21 cellular contexts compared by ENCODE assay signal in the genomic region with DNA sequence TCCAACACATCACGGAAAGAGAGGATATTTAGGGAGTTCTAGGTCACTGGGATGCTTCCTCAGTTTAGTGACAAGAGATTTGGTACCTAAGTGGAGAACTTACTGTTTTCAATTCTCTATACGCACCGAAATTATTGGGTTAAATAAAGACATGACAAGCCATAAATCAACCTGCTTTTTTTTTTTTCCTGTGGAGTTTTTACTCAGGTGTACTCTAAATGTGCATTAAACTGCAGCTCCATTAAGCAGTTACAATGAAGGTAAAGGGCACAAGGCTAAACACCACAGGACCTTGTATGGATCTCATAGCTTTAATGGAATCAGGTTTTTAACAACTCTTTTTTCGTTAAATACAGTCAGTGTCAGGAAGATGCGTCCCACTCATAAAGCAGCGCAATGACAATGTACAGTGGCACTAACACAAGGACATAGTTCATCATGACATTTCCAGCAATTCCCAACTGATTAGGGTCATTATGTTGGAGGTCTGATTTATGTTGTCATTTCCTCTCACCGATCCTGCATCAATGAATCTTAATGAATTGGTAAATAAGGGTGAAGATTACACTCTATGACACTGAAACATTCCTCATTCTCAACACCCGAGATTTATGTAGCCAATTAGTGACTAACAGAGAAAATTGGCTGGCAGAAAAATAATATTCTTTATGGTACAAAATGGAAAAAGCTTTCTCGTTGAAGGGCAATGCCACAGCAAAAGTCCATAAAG.
A peak's percentile ranks its signal among the peaks of the same experiment; 100 is the strongest.
DNase-seq lines count a peak whose midpoint lies in the region; ATAC-seq, FAIRE-seq and TF ChIP-seq lines count a peak whose summit lies in the region.
"Had no signal": no experiment of that assay in that cellular context is flagged by ENCODE, and none has a peak within 500 bp of the region (broad histone marks: within the 10 kb centered on the region; RNA-seq: fewer than 3 reads in every experiment).

No MANE protein-coding gene starts in this region.

- H3K27me3 ChIP-seq in astrocyte (ENCODE audit: insufficient read depth, low read length), result no peaks in the 10 kb centered on the region
- H3K27me3 ChIP-seq in thoracic aorta (replicated peaks; ENCODE audit: insufficient read depth), result no peaks in the 10 kb centered on the region
- H3K27me3 ChIP-seq: esophagus squamous epithelium, MG63, SJSA1 had no signal

- H3K4me2 ChIP-seq in astrocyte (ENCODE audit: low read length), result no peak overlapping the region

- peak; percentile 47 for FAIRE-seq in astrocyte (lab: Jason Lieb, UNC)
- FAIRE-seq: bronchial epithelial cell, GM12892 had no signal

- H3K4me3 Mint-ChIP-seq in activated T-cell treated with anti-CD3 and anti-CD28 coated beads, Interleukin-2, amount 50 U/mL, for 72 hours, result peak overlapping the region; percentile 42 to 75
- H3K4me3 Mint-ChIP-seq in astrocyte (ENCODE audit: unreplicated experiment), result no peak overlapping the region

- H3K27ac ChIP-seq in astrocyte (ENCODE audit: low read depth, low read length) (no peak overlapping the region), thoracic aorta (peak overlapping the region; percentile 11 to 89)
- H3K27ac ChIP-seq: SJSA1 had no signal

- peaks cover 39% of the 10 kb centered on the region for H3K79me2 ChIP-seq in astrocyte (ENCODE audit: insufficient read depth, low read length)

- H3K27me3 Mint-ChIP-seq in activated T-cell treated with anti-CD3 and anti-CD28 coated beads, Interleukin-2, amount 50 U/mL, for 72 hours (ENCODE audit: low read depth), result no peaks in the 10 kb centered on the region
- no peaks in the 10 kb centered on the region for H3K27me3 Mint-ChIP-seq in astrocyte (ENCODE audit: low read depth, unreplicated experiment)

- peak overlapping the region; percentile 20 for H3K27ac Mint-ChIP-seq in activated T-cell treated with anti-CD3 and anti-CD28 coated beads, Interleukin-2, amount 50 U/mL, for 72 hours
- H3K27ac Mint-ChIP-seq in astrocyte (ENCODE audit: unreplicated experiment), result no peak overlapping the region

- no peak for ATAC-seq in activated T-cell treated with anti-CD3 and anti-CD28 coated beads, Interleukin-2, amount 50 U/mL, for 72 hours (replicated peaks in 1 of 2)
- no peak for ATAC-seq in thoracic aorta (ENCODE audit: insufficient number of reproducible peaks, low FRiP score, low read depth)
- ATAC-seq in HG03159 (IDR thresholded peaks at IDR 0.05; ENCODE audit: unreplicated experiment), result no peak
- ATAC-seq in HG02763 (IDR thresholded peaks at IDR 0.05; ENCODE audit: unreplicated experiment), result no peak

- peaks cover 13% of the 10 kb centered on the region for H3K4me1 ChIP-seq in astrocyte (ENCODE audit: insufficient read depth, low read length)
- H3K4me1 ChIP-seq in thoracic aorta (ENCODE audit: control insufficient read depth in 1 of 2, low read depth in 2 of 2), result peaks cover 18 to 66% of the 10 kb centered on the region in 2 donors

- no peak overlapping the region for H3K4me3 ChIP-seq in astrocyte (ENCODE audit: insufficient read depth, low read depth, low read length)
- H3K4me3 ChIP-seq in thoracic aorta, result no peak overlapping the region
- H3K4me3 ChIP-seq: esophagus squamous epithelium, MG63, SJSA1 had no signal

- peaks cover 2 to 5% of the 10 kb centered on the region in 2 donors for H3K36me3 Mint-ChIP-seq in activated T-cell treated with anti-CD3 and anti-CD28 coated beads, Interleukin-2, amount 50 U/mL, for 72 hours (ENCODE audit: insufficient read depth in 2 of 2)
- H3K36me3 Mint-ChIP-seq in astrocyte (ENCODE audit: low read depth, unreplicated experiment), result peaks cover 2% of the 10 kb centered on the region

- no peak overlapping the region for H3K9ac ChIP-seq in astrocyte (ENCODE audit: low read length)

- peaks cover 96% of the 10 kb centered on the region for H3K4me1 Mint-ChIP-seq in activated T-cell treated with anti-CD3 and anti-CD28 coated beads, Interleukin-2, amount 50 U/mL, for 72 hours (ENCODE audit: low read depth)
- H3K4me1 Mint-ChIP-seq in astrocyte (ENCODE audit: low read depth, unreplicated experiment), result peaks cover 21% of the 10 kb centered on the region

- no peaks in the 10 kb centered on the region for H3K9me3 Mint-ChIP-seq in activated T-cell treated with anti-CD3 and anti-CD28 coated beads, Interleukin-2, amount 50 U/mL, for 72 hours
- H3K9me3 Mint-ChIP-seq in astrocyte (ENCODE audit: unreplicated experiment), result no peaks in the 10 kb centered on the region

- no peak for DNase-seq in activated T-cell treated with anti-CD3 and anti-CD28 coated beads, Interleukin-2, amount 50 U/mL, for 72 hours
- no peak for DNase-seq in activated T-cell treated with anti-CD3 and anti-CD28 coated beads, Interleukin-2, amount 50 U/mL, for 1 hour
- DNase-seq in NCI-H2081 treated with DMSO at 0.1 percent for 48 hours (lab: John Stamatoyannopoulos, UW), result peak; percentile 66
- no peak for DNase-seq in astrocyte (ENCODE audit: low read depth)
- DNase-seq in thoracic aorta (ENCODE audit: low spot score), result no peak
- no peak for DNase-seq in NCI-H1694 (lab: John Stamatoyannopoulos, UW)
- DNase-seq: activated CD4-positive, alpha-beta T cell treated with anti-CD3 and anti-CD28 coated beads, Interleukin-2, amount 50 U/mL, for 4 hours; activated gamma-delta T cell treated with Interleukin-2 at 50 U/mL for 16 hours; Calu3; esophagus squamous epithelium; GDM1; mesendoderm; MG63; NCI-H446 treated with DMSO at 0.1 percent for 48 hours; occipital lobe; stimulated activated CD4-positive, alpha-beta T cell treated with anti-CD3 and anti-CD28 coated beads, Interleukin-4, amount 100 ng/mL, for 1 hour had no signal

- H3K36me3 ChIP-seq in astrocyte (ENCODE audit: insufficient read depth, low read length) (no peaks in the 10 kb centered on the region), thoracic aorta (no peaks in the 10 kb centered on the region)
- H3K36me3 ChIP-seq: esophagus squamous epithelium, MG63, SJSA1 had no signal

- no peaks in the 10 kb centered on the region for H3K9me3 ChIP-seq in astrocyte (ENCODE audit: insufficient read depth, low read depth, low read length)
- no peaks in the 10 kb centered on the region for H3K9me3 ChIP-seq in thoracic aorta
- H3K9me3 ChIP-seq: esophagus squamous epithelium, MG63, SJSA1 had no signal

- no peak for TF ChIP-seq CTCF in astrocyte (IDR thresholded peaks at IDR 0.05; ENCODE audit: insufficient read depth, low read depth, low read length)
- TF ChIP-seq CTCF in thoracic aorta (IDR thresholded peaks at IDR 0.05), result no peak

- peaks cover 35% of the 10 kb centered on the region for H4K20me1 ChIP-seq in astrocyte (ENCODE audit: insufficient read depth, low read length)

- H2AFZ ChIP-seq in astrocyte (ENCODE audit: low read depth, low read length), result no peak overlapping the region
